ENCODE assay signal across 1 cellular context in the genomic region with DNA sequence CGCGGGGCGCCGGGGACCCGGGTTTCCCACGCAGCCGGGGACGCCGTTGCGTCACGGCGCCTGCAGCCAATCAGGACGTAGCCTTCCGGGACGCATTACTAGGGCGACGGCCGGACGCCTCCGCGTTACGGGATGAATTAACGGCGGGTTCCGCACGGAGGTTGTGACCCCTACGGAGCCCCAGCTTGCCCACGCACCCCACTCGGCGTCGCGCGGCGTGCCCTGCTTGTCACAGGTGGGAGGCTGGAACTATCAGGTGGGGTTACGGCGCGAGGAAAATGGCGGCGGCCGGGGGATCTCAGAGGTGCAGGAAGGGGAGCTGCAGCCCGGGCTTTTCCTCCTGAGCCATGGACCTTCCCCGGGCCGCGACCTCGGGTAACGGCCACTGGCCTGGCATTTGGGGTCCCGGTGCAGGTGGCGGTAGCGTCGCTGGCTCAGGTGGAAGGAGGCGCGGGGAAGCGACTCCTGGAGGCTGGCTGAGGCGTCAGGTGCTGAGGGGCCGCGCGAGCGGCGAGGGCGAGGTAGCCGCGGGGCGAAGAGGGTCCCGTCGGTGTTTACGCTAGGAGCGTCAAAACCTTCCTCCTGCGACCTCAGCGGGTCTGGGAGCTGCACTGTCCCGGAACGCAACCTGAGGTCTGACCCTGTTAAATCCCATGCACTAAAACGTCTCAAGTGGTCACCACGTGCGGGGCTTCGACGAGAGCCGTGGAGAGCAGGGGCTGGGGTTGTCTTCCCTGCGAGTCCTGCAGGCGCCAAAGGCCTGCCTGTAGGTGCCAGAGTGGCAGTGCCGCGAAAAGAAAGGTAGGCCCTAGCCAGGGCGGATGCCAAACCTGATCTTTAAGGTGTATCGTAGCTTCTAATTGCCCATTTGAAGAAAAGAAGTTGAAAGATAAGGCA.
TF ChIP-seq lines count a peak whose summit lies in the region.

A gene (plus strand): TSS at position 98 of the 897 bp plus-strand sequence. CDS start 78,345 bp downstream, outside the sequence.

TF ChIP-seq in HepG2, 621 proteins besides CTCF, POLR2A, EP300 and RAD21 (continued from another document and continues in another):
- TF ChIP-seq, protein P1, sequence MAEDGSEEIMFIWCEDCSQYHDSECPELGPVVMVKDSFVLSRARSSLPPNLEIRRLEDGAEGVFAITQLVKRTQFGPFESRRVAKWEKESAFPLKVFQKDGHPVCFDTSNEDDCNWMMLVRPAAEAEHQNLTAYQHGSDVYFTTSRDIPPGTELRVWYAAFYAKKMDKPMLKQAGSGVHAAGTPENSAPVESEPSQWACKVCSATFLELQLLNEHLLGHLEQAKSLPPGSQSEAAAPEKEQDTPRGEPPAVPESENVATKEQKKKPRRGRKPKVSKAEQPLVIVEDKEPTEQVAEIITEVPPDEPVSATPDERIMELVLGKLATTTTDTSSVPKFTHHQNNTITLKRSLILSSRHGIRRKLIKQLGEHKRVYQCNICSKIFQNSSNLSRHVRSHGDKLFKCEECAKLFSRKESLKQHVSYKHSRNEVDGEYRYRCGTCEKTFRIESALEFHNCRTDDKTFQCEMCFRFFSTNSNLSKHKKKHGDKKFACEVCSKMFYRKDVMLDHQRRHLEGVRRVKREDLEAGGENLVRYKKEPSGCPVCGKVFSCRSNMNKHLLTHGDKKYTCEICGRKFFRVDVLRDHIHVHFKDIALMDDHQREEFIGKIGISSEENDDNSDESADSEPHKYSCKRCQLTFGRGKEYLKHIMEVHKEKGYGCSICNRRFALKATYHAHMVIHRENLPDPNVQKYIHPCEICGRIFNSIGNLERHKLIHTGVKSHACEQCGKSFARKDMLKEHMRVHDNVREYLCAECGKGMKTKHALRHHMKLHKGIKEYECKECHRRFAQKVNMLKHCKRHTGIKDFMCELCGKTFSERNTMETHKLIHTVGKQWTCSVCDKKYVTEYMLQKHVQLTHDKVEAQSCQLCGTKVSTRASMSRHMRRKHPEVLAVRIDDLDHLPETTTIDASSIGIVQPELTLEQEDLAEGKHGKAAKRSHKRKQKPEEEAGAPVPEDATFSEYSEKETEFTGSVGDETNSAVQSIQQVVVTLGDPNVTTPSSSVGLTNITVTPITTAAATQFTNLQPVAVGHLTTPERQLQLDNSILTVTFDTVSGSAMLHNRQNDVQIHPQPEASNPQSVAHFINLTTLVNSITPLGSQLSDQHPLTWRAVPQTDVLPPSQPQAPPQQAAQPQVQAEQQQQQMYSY (CRISPR knock-in tag; IDR thresholded peaks at IDR 0.05), result peak; percentile 80
- peak; percentile 96 for TF ChIP-seq ISX (CRISPR knock-in tag; conservative IDR thresholded peaks at IDR 0.05)
- TF ChIP-seq SALL2 (CRISPR knock-in tag; IDR thresholded peaks at IDR 0.05), result peak; percentile 93
- no peak for TF ChIP-seq SNRNP70 (IDR thresholded peaks at IDR 0.05; ENCODE audit: low read depth, low read length)
- TF ChIP-seq, protein P2, sequence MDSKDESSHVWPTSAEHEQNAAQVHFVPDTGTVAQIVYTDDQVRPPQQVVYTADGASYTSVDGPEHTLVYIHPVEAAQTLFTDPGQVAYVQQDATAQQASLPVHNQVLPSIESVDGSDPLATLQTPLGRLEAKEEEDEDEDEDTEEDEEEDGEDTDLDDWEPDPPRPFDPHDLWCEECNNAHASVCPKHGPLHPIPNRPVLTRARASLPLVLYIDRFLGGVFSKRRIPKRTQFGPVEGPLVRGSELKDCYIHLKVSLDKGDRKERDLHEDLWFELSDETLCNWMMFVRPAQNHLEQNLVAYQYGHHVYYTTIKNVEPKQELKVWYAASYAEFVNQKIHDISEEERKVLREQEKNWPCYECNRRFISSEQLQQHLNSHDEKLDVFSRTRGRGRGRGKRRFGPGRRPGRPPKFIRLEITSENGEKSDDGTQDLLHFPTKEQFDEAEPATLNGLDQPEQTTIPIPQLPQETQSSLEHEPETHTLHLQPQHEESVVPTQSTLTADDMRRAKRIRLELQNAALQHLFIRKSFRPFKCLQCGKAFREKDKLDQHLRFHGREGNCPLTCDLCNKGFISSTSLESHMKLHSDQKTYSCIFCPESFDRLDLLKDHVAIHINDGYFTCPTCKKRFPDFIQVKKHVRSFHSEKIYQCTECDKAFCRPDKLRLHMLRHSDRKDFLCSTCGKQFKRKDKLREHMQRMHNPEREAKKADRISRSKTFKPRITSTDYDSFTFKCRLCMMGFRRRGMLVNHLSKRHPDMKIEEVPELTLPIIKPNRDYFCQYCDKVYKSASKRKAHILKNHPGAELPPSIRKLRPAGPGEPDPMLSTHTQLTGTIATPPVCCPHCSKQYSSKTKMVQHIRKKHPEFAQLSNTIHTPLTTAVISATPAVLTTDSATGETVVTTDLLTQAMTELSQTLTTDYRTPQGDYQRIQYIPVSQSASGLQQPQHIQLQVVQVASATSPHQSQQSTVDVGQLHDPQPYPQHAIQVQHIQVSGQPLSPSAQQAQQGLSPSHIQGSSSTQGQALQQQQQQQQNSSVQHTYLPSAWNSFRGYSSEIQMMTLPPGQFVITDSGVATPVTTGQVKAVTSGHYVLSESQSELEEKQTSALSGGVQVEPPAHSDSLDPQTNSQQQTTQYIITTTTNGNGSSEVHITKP (CRISPR knock-in tag; IDR thresholded peaks at IDR 0.05; ENCODE audit: low read depth), result no peak; the same call in 1 of the 2 replicates
- no peak for TF ChIP-seq BHLHE40 (IDR thresholded peaks at IDR 0.05; ENCODE audit: low read length)
- TF ChIP-seq NCOR1 (IDR thresholded peaks at IDR 0.05; ENCODE audit: borderline replicate concordance, low read length), result no peak
- TF ChIP-seq ZNF225 (CRISPR knock-in tag; IDR thresholded peaks at IDR 0.05), result peak; percentile 99
- peak; percentile 88 for TF ChIP-seq NFYB (CRISPR knock-in tag; IDR thresholded peaks at IDR 0.05)
- no peak for TF ChIP-seq TBP (CRISPR knock-in tag; IDR thresholded peaks at IDR 0.05)
- TF ChIP-seq JUN (CRISPR knock-in tag; IDR thresholded peaks at IDR 0.05), result peak; percentile 67; the same call in 1 of the 2 replicates
- no peak for TF ChIP-seq ZNF672 (CRISPR knock-in tag; IDR thresholded peaks at IDR 0.05)
- TF ChIP-seq, protein P3, sequence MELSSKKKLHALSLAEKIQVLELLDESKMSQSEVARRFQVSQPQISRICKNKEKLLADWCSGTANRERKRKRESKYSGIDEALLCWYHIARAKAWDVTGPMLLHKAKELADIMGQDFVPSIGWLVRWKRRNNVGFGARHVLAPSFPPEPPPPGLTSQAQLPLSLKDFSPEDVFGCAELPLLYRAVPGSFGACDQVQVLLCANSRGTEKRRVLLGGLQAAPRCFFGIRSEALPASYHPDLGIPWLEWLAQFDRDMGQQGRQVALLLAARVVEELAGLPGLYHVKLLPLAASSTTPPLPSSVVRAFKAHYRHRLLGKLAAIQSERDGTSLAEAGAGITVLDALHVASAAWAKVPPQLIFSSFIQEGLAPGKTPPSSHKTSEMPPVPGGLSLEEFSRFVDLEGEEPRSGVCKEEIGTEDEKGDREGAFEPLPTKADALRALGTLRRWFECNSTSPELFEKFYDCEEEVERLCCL (CRISPR knock-in tag; IDR thresholded peaks at IDR 0.05; ENCODE audit: borderline replicate concordance), result peak; percentile 99
- TF ChIP-seq ZNF839 (CRISPR knock-in tag; IDR thresholded peaks at IDR 0.05; ENCODE audit: borderline replicate concordance), result peak; percentile 91
- TF ChIP-seq, protein P4, sequence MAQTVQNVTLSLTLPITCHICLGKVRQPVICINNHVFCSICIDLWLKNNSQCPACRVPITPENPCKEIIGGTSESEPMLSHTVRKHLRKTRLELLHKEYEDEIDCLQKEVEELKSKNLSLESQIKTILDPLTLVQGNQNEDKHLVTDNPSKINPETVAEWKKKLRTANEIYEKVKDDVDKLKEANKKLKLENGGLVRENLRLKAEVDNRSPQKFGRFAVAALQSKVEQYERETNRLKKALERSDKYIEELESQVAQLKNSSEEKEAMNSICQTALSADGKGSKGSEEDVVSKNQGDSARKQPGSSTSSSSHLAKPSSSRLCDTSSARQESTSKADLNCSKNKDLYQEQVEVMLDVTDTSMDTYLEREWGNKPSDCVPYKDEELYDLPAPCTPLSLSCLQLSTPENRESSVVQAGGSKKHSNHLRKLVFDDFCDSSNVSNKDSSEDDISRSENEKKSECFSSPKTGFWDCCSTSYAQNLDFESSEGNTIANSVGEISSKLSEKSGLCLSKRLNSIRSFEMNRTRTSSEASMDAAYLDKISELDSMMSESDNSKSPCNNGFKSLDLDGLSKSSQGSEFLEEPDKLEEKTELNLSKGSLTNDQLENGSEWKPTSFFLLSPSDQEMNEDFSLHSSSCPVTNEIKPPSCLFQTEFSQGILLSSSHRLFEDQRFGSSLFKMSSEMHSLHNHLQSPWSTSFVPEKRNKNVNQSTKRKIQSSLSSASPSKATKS (CRISPR knock-in tag; IDR thresholded peaks at IDR 0.05), result peak; percentile 95
- peak; percentile 98 for TF ChIP-seq ZNF709 (CRISPR knock-in tag; IDR thresholded peaks at IDR 0.05)
- peak; percentile 81; the same call in 1 of the 2 replicates for TF ChIP-seq ZNF263 (CRISPR knock-in tag; IDR thresholded peaks at IDR 0.05)
- TF ChIP-seq, protein P5, sequence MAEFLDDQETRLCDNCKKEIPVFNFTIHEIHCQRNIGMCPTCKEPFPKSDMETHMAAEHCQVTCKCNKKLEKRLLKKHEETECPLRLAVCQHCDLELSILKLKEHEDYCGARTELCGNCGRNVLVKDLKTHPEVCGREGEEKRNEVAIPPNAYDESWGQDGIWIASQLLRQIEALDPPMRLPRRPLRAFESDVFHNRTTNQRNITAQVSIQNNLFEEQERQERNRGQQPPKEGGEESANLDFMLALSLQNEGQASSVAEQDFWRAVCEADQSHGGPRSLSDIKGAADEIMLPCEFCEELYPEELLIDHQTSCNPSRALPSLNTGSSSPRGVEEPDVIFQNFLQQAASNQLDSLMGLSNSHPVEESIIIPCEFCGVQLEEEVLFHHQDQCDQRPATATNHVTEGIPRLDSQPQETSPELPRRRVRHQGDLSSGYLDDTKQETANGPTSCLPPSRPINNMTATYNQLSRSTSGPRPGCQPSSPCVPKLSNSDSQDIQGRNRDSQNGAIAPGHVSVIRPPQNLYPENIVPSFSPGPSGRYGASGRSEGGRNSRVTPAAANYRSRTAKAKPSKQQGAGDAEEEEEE (CRISPR knock-in tag; IDR thresholded peaks at IDR 0.05; ENCODE audit: borderline replicate concordance), result no peak
- peak; percentile 55; the same call in 1 of the 2 replicates for TF ChIP-seq CBFB (CRISPR knock-in tag; IDR thresholded peaks at IDR 0.05)
- TF ChIP-seq, protein P6, sequence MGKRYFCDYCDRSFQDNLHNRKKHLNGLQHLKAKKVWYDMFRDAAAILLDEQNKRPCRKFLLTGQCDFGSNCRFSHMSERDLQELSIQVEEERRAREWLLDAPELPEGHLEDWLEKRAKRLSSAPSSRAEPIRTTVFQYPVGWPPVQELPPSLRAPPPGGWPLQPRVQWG (CRISPR knock-in tag; IDR thresholded peaks at IDR 0.05; ENCODE audit: borderline replicate concordance, low read depth), result no peak
- TF ChIP-seq, protein P7, sequence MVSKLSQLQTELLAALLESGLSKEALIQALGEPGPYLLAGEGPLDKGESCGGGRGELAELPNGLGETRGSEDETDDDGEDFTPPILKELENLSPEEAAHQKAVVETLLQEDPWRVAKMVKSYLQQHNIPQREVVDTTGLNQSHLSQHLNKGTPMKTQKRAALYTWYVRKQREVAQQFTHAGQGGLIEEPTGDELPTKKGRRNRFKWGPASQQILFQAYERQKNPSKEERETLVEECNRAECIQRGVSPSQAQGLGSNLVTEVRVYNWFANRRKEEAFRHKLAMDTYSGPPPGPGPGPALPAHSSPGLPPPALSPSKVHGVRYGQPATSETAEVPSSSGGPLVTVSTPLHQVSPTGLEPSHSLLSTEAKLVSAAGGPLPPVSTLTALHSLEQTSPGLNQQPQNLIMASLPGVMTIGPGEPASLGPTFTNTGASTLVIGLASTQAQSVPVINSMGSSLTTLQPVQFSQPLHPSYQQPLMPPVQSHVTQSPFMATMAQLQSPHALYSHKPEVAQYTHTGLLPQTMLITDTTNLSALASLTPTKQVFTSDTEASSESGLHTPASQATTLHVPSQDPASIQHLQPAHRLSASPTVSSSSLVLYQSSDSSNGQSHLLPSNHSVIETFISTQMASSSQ (IDR thresholded peaks at IDR 0.05; ENCODE audit: low read depth), result no peak
- TF ChIP-seq, protein P7 (CRISPR knock-in tag; IDR thresholded peaks at IDR 0.05; ENCODE audit: borderline replicate concordance), result peak; percentile 42
- peak; percentile 42; the same call in 1 of the 2 replicates for TF ChIP-seq ZC3H4 (CRISPR knock-in tag; IDR thresholded peaks at IDR 0.05; ENCODE audit: borderline replicate concordance)
- peak; percentile 18; the same call in 1 of the 2 replicates for TF ChIP-seq ZNF670 (CRISPR knock-in tag; IDR thresholded peaks at IDR 0.05; ENCODE audit: borderline replicate concordance)
- TF ChIP-seq ZNF3 (CRISPR knock-in tag; IDR thresholded peaks at IDR 0.05), result peak; percentile 76; the same call in 1 of the 2 replicates
- TF ChIP-seq ZNF44 (CRISPR knock-in tag; IDR thresholded peaks at IDR 0.05), result peak; percentile 82; the same call in 1 of the 2 replicates
- TF ChIP-seq RFX5 (IDR thresholded peaks at IDR 0.05; ENCODE audit: low read depth, low read length), result peak; percentile 7; the same call in 1 of the 2 replicates
- peak; percentile 99 for TF ChIP-seq ZNF703 (CRISPR knock-in tag; IDR thresholded peaks at IDR 0.05; ENCODE audit: borderline replicate concordance)
- TF ChIP-seq MIER3 (CRISPR knock-in tag; IDR thresholded peaks at IDR 0.05; ENCODE audit: borderline replicate concordance), result peak; percentile 50; the same call in 1 of the 2 replicates
- TF ChIP-seq CCDC6 (CRISPR knock-in tag; IDR thresholded peaks at IDR 0.05), result peak; percentile 72
- peak; percentile 99 for TF ChIP-seq ZNF224 (CRISPR knock-in tag; IDR thresholded peaks at IDR 0.05)
- peak; percentile 96 for TF ChIP-seq ZNF558 (CRISPR knock-in tag; IDR thresholded peaks at IDR 0.05; ENCODE audit: borderline replicate concordance)
- no peak for TF ChIP-seq KDM4B (CRISPR knock-in tag; IDR thresholded peaks at IDR 0.05)
- TF ChIP-seq HOXA3 (CRISPR knock-in tag; IDR thresholded peaks at IDR 0.05), result peak; percentile 98
- TF ChIP-seq, protein P8, sequence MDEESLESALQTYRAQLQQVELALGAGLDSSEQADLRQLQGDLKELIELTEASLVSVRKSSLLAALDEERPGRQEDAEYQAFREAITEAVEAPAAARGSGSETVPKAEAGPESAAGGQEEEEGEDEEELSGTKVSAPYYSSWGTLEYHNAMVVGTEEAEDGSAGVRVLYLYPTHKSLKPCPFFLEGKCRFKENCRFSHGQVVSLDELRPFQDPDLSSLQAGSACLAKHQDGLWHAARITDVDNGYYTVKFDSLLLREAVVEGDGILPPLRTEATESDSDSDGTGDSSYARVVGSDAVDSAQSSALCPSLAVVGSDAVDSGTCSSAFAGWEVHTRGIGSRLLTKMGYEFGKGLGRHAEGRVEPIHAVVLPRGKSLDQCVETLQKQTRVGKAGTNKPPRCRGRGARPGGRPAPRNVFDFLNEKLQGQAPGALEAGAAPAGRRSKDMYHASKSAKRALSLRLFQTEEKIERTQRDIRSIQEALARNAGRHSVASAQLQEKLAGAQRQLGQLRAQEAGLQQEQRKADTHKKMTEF (CRISPR knock-in tag; IDR thresholded peaks at IDR 0.05), result peak; percentile 72
